ENCODE assay signal across 13 cellular contexts in the genomic region with DNA sequence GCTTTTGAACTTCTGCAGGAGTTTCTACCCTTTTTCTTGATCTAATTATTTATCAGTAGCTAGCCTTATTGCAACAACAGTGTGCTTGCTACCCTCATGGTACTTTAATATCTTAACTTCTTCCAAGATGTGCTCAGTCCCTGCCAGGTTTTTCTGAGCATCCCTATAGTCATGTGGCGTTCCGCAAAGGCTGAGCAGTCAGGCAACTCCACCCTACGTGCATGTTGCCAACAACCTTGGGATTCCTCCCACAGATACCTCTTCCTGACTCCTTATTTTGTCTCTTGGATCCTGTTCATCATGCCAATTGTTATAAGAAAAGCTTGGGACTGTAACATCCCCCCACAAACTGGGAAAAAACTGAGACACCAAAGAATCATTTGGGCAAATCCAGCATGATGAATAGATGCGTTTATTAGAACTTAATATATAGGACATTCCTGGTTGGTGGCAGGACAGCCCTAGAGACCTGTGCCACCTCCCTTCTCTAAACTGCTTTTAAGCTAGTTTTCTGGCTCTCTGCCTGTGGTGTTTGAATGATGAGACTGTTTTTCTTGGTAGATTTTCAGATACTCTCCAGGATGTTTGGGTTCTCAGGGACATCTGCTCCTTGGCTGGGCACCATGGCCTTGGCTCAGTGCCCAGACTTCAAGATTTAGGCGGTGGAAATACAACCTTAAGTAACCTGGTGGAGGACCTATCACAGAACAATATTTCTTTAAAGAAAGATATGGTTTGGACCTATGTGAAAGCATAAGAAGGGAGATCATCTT. TPM values are rescaled to one million over a fixed set of nuclear protein-coding genes. Genes with fewer than 3 reads are reported as not detected.
DNase-seq lines count a peak whose midpoint lies in the region; ATAC-seq lines count a peak whose summit lies in the region.
"Had no signal": no experiment of that assay in that cellular context is flagged by ENCODE, and none has a peak within 500 bp of the region (broad histone marks: within the 10 kb centered on the region; RNA-seq: fewer than 3 reads in every experiment).

No MANE protein-coding gene starts in this region.

- H3K9ac ChIP-seq in adipocyte (ENCODE audit: low read length) = no peak overlapping the region

- no peaks in the 10 kb centered on the region for H3K27me3 ChIP-seq in adipocyte (replicated peaks; ENCODE audit: control insufficient read depth, insufficient read depth, low read length)
- H3K27me3 ChIP-seq: esophagus muscularis mucosa had no signal

- ATAC-seq in HG03442 (IDR thresholded peaks at IDR 0.05; ENCODE audit: unreplicated experiment) (no peak), GM21367 (IDR thresholded peaks at IDR 0.05; ENCODE audit: unreplicated experiment) (no peak), Right ventricle myocardium inferior (no peak)
- ATAC-seq: activated CD4-positive, alpha-beta T cell treated with anti-CD3 and anti-CD28 coated beads for 36 hours had no signal

- no peak overlapping the region for H3K4me3 ChIP-seq in adipocyte (ENCODE audit: low read length)
- H3K4me3 ChIP-seq: esophagus muscularis mucosa had no signal

- H3K36me3 ChIP-seq in adipocyte (ENCODE audit: control insufficient read depth, insufficient read depth, low read length, severe bottlenecking) = no peaks in the 10 kb centered on the region
- H3K36me3 ChIP-seq: esophagus muscularis mucosa had no signal

- peaks cover 14% of the 10 kb centered on the region for H3K9me3 ChIP-seq in adipocyte (ENCODE audit: control insufficient read depth, low read length)

- intact Hi-C loops in Right ventricle myocardium inferior (cut with DNase I) = no loop called here

- DNase-seq in DMS 273 (lab: John Stamatoyannopoulos, UW; ENCODE audit: unreplicated experiment) (peak; percentile 96), NCI-H1105 treated with DMSO at 0.1 percent for 48 hours (lab: John Stamatoyannopoulos, UW) (peak; percentile 67), adipocyte (ENCODE audit: low read depth) (peak; percentile 28), mucosa of gallbladder (ENCODE audit: low spot score) (peak; percentile 34), Right ventricle myocardium inferior (ENCODE audit: missing footprints) (no peak)
- DNase-seq in stimulated activated CD4-positive, alpha-beta T cell treated with anti-CD3 and anti-CD28 coated beads, Interleukin-4, amount 100 ng/mL, for 1 hour = no peak
- DNase-seq: activated CD4-positive, alpha-beta T cell treated with anti-CD3 and anti-CD28 coated beads for 36 hours; activated gamma-delta T cell treated with Interleukin-2 at 50 U/mL for 16 hours; nephron progenitor cell; SW 1271 had no signal

- peaks cover 17% of the 10 kb centered on the region for H3K4me1 ChIP-seq in adipocyte (ENCODE audit: control insufficient read depth, insufficient read depth, low read length)

RNA-seq across cellular contexts. Expression of a gene that starts 27.1 kb away (rescaled TPM):
- total RNA-seq in mucosa of gallbladder (55.7 TPM), Right ventricle myocardium inferior (13.0 TPM)

Comparison
In these comparisons a context has a peak if more than half of its experiments do, and no peak if none do; other contexts are left out.
1. DNase-seq: peak in DMS 273 (single experiment), NCI-H1105 treated with DMSO at 0.1 percent for 48 hours (single experiment), adipocyte (single experiment) and mucosa of gallbladder (single experiment); none in stimulated activated CD4-positive, alpha-beta T cell treated with anti-CD3 and anti-CD28 coated beads, Interleukin-4, amount 100 ng/mL, for 1 hour (single experiment) and Right ventricle myocardium inferior (single experiment).